Comparison of ENCODE assay signal across 17 cellular contexts in genomic region chr14:97944380-97944779, GRCh38.
DNase-seq lines count a peak whose midpoint lies in the region; ATAC-seq lines count a peak whose summit lies in the region.
"Had no signal": no experiment of that assay in that cellular context is flagged by ENCODE, and none has a peak within 500 bp of the region (broad histone marks: within the 10 kb centered on the region; RNA-seq: fewer than 3 reads in every experiment).

No MANE protein-coding gene starts in this region.

- no peak for DNase-seq in activated CD4-positive, alpha-beta memory T cell treated with anti-CD3 and anti-CD28 coated beads for 36 hours
- DNase-seq in activated CD4-positive, alpha-beta memory T cell treated with anti-CD3 and anti-CD28 coated beads, Interleukin-2, amount 10 ng/mL, durations not matched to agents 7 days and 5 days: no peak
- DNase-seq in activated naive CD4-positive, alpha-beta T cell treated with anti-CD3 and anti-CD28 coated beads, Interleukin-2, amount 50 U/mL, for 16 hours: no peak
- DNase-seq in putamen (ENCODE audit: low spot score) (peak; percentile 45), hepatic stellate cell (ENCODE audit: low spot score) (no peak)
- DNase-seq: DMS53, GM23248, H7, MM.1S, NCI-H2029, NCI-H446, NCI-H524 treated with DMSO at 0.1 percent for 48 hours, NCI-H774, PC-3 had no signal

- peaks cover 17% of the 10 kb centered on the region for H3K4me1 Mint-ChIP-seq in activated CD4-positive, alpha-beta memory T cell treated with anti-CD3 and anti-CD28 coated beads for 36 hours (ENCODE audit: low read depth)
- no peaks in the 10 kb centered on the region for H3K4me1 Mint-ChIP-seq in activated CD4-positive, alpha-beta memory T cell treated with anti-CD3 and anti-CD28 coated beads, Interleukin-2, amount 10 ng/mL, durations not matched to agents 7 days and 5 days
- peaks cover 56% of the 10 kb centered on the region for H3K4me1 Mint-ChIP-seq in activated naive CD4-positive, alpha-beta T cell treated with anti-CD3 and anti-CD28 coated beads, Interleukin-2, amount 50 U/mL, for 24 hours
- peaks cover 6% of the 10 kb centered on the region for H3K4me1 Mint-ChIP-seq in activated T-helper 17 cell treated with anti-CD3 and anti-CD28 coated beads, Interleukin-2, amount 50 U/mL, for 72 hours
- H3K4me1 Mint-ChIP-seq: IgD-negative memory B cell had no signal

- intact Hi-C loops in activated CD4-positive, alpha-beta memory T cell treated with anti-CD3 and anti-CD28 coated beads for 36 hours (cut with micrococcal nuclease): loop anchor here (10.0 kb wide), 1 partner anchor 80 kb away; no protein-coding TSS in a partner anchor

- H3K27me3 Mint-ChIP-seq in activated CD4-positive, alpha-beta memory T cell treated with anti-CD3 and anti-CD28 coated beads for 36 hours: no peaks in the 10 kb centered on the region
- no peaks in the 10 kb centered on the region for H3K27me3 Mint-ChIP-seq in activated CD4-positive, alpha-beta memory T cell treated with anti-CD3 and anti-CD28 coated beads, Interleukin-2, amount 10 ng/mL, durations not matched to agents 7 days and 5 days
- no peaks in the 10 kb centered on the region for H3K27me3 Mint-ChIP-seq in activated naive CD4-positive, alpha-beta T cell treated with anti-CD3 and anti-CD28 coated beads, Interleukin-2, amount 50 U/mL, for 24 hours
- no peaks in the 10 kb centered on the region for H3K27me3 Mint-ChIP-seq in activated T-helper 17 cell treated with anti-CD3 and anti-CD28 coated beads, Interleukin-2, amount 50 U/mL, for 72 hours
- H3K27me3 Mint-ChIP-seq: IgD-negative memory B cell had no signal

- ATAC-seq in activated T-helper 17 cell treated with anti-CD3 and anti-CD28 coated beads, Interleukin-2, amount 50 U/mL, for 72 hours (replicated peaks): peak; percentile 53
- ATAC-seq: PC-3 had no signal

- H3K9me3 Mint-ChIP-seq in activated CD4-positive, alpha-beta memory T cell treated with anti-CD3 and anti-CD28 coated beads for 36 hours: peaks cover 4% of the 10 kb centered on the region
- peaks cover 12% of the 10 kb centered on the region for H3K9me3 Mint-ChIP-seq in activated CD4-positive, alpha-beta memory T cell treated with anti-CD3 and anti-CD28 coated beads, Interleukin-2, amount 10 ng/mL, durations not matched to agents 7 days and 5 days
- peaks cover 5% of the 10 kb centered on the region for H3K9me3 Mint-ChIP-seq in activated naive CD4-positive, alpha-beta T cell treated with anti-CD3 and anti-CD28 coated beads, Interleukin-2, amount 50 U/mL, for 24 hours
- H3K9me3 Mint-ChIP-seq in activated T-helper 17 cell treated with anti-CD3 and anti-CD28 coated beads, Interleukin-2, amount 50 U/mL, for 72 hours: peaks cover 11% of the 10 kb centered on the region

- CTCF ChIA-PET in activated CD4-positive, alpha-beta memory T cell treated with anti-CD3 and anti-CD28 coated beads for 36 hours (lab: Charles Lee): no interaction called here
- CTCF ChIA-PET in activated CD4-positive, alpha-beta memory T cell treated with anti-CD3 and anti-CD28 coated beads, Interleukin-2, amount 10 ng/mL, durations not matched to agents 7 days and 5 days (lab: Charles Lee): no interaction called here

- H3K4me3 Mint-ChIP-seq in activated CD4-positive, alpha-beta memory T cell treated with anti-CD3 and anti-CD28 coated beads for 36 hours: no peak overlapping the region
- no peak overlapping the region for H3K4me3 Mint-ChIP-seq in activated CD4-positive, alpha-beta memory T cell treated with anti-CD3 and anti-CD28 coated beads, Interleukin-2, amount 10 ng/mL, durations not matched to agents 7 days and 5 days
- H3K4me3 Mint-ChIP-seq in activated naive CD4-positive, alpha-beta T cell treated with anti-CD3 and anti-CD28 coated beads, Interleukin-2, amount 50 U/mL, for 24 hours: peak overlapping the region; percentile 75
- no peak overlapping the region for H3K4me3 Mint-ChIP-seq in activated T-helper 17 cell treated with anti-CD3 and anti-CD28 coated beads, Interleukin-2, amount 50 U/mL, for 72 hours
- H3K4me3 Mint-ChIP-seq: IgD-negative memory B cell had no signal

- peak overlapping the region; percentile 1 for H3K27ac Mint-ChIP-seq in activated CD4-positive, alpha-beta memory T cell treated with anti-CD3 and anti-CD28 coated beads for 36 hours
- no peak overlapping the region for H3K27ac Mint-ChIP-seq in activated CD4-positive, alpha-beta memory T cell treated with anti-CD3 and anti-CD28 coated beads, Interleukin-2, amount 10 ng/mL, durations not matched to agents 7 days and 5 days
- H3K27ac Mint-ChIP-seq in activated naive CD4-positive, alpha-beta T cell treated with anti-CD3 and anti-CD28 coated beads, Interleukin-2, amount 50 U/mL, for 24 hours: peak overlapping the region; percentile 95
- peak overlapping the region; percentile 9 for H3K27ac Mint-ChIP-seq in activated T-helper 17 cell treated with anti-CD3 and anti-CD28 coated beads, Interleukin-2, amount 50 U/mL, for 72 hours
- H3K27ac Mint-ChIP-seq: IgD-negative memory B cell had no signal

- POLR2A ChIA-PET in activated CD4-positive, alpha-beta memory T cell treated with anti-CD3 and anti-CD28 coated beads for 36 hours (lab: Charles Lee): no interaction called here
- POLR2A ChIA-PET in activated CD4-positive, alpha-beta memory T cell treated with anti-CD3 and anti-CD28 coated beads, Interleukin-2, amount 10 ng/mL, durations not matched to agents 7 days and 5 days (lab: Charles Lee): no interaction called here

- peaks cover 19% of the 10 kb centered on the region for H3K36me3 Mint-ChIP-seq in activated CD4-positive, alpha-beta memory T cell treated with anti-CD3 and anti-CD28 coated beads for 36 hours
- no peaks in the 10 kb centered on the region for H3K36me3 Mint-ChIP-seq in activated CD4-positive, alpha-beta memory T cell treated with anti-CD3 and anti-CD28 coated beads, Interleukin-2, amount 10 ng/mL, durations not matched to agents 7 days and 5 days (ENCODE audit: low read depth)
- peaks cover 42% of the 10 kb centered on the region for H3K36me3 Mint-ChIP-seq in activated naive CD4-positive, alpha-beta T cell treated with anti-CD3 and anti-CD28 coated beads, Interleukin-2, amount 50 U/mL, for 24 hours
- H3K36me3 Mint-ChIP-seq in activated T-helper 17 cell treated with anti-CD3 and anti-CD28 coated beads, Interleukin-2, amount 50 U/mL, for 72 hours (ENCODE audit: low read depth): peaks cover 15% of the 10 kb centered on the region
